Comparison of ENCODE assay signal across 17 cellular contexts in the genomic region with DNA sequence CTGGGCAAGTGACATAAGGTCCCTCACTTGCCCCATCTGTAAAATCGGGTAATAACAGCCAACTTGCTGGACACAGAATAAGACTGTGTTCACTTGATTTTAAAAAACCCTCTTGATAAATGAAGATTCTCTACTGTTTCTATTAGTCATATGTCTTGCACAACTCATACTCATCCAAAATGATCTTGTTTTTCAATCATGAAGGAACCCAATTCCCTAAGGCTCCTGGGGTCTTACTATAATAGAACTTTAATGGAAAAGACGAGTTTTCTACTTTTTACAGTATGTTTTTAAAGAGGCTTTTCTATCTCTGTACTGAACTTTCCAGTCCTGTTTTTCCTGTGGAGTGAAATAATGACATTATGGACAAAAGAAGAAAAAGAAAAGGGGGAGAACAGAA.
DNase-seq lines count a peak whose midpoint lies in the region; ATAC-seq and TF ChIP-seq lines count a peak whose summit lies in the region.
"Had no signal": no experiment of that assay in that cellular context is flagged by ENCODE, and none has a peak within 500 bp of the region (broad histone marks: within the 10 kb centered on the region; RNA-seq: fewer than 3 reads in every experiment).

No MANE protein-coding gene starts in this region.

- H3K4me3 ChIP-seq in right cardiac atrium (ENCODE audit: low read length) (no peak overlapping the region), adrenal gland (no peak overlapping the region), neutrophil (ENCODE audit: low read depth in 1 of 2, low read length in 1 of 2) (no peak overlapping the region), aorta (ENCODE audit: low read length in 2 of 2) (no peak overlapping the region)
- H3K4me3 ChIP-seq: spleen had no signal

- DNase-seq in left ventricle myocardium superior (no peak), right cardiac atrium (no peak), adrenal gland (no peak), aorta (no peak), NCI-H2029 (lab: John Stamatoyannopoulos, UW) (no peak)
- DNase-seq in stimulated activated CD4-positive, alpha-beta T cell treated with anti-CD3 and anti-CD28 coated beads, Interleukin-4, amount 100 ng/mL, for 24 hours = no peak
- DNase-seq: activated CD4-positive, alpha-beta T cell treated with anti-CD3 and anti-CD28 coated beads, Interleukin-2, amount 50 U/mL, for 1 hour; activated effector memory CD4-positive, alpha-beta T cell treated with anti-CD3 and anti-CD28 coated beads, Interleukin-2, amount 50 U/mL, for 16 hours; AML-193; cerebellar nuclear complex; DND-41; NCI-H146; NCI-H69; spleen; T-helper 9 cell had no signal

- H3K4me1 ChIP-seq in right cardiac atrium (ENCODE audit: control insufficient read depth, insufficient read depth, low read length) (peaks cover 4% of the 10 kb centered on the region), adrenal gland (replicated peaks in 1 of 2) (peaks cover 14 to 18% of the 10 kb centered on the region in 2 donors), neutrophil (ENCODE audit: control insufficient read depth in 1 of 2, insufficient read depth in 1 of 2, low read depth in 1 of 2, low read length in 1 of 2) (peaks cover 19 to 24% of the 10 kb centered on the region in 2 experiments), aorta (ENCODE audit: control insufficient read depth in 1 of 2, insufficient read depth in 2 of 2, low read length in 2 of 2) (peaks cover 14% of the 10 kb centered on the region in 2 donors)

- H3K36me3 ChIP-seq in adrenal gland (replicated peaks in 1 of 2) (no peaks in the 10 kb centered on the region), neutrophil (no peaks in the 10 kb centered on the region), aorta (ENCODE audit: control insufficient read depth in 1 of 2, insufficient read depth in 2 of 2, low read length in 1 of 2) (peaks cover 0 to 2% of the 10 kb centered on the region in 2 donors)

- no peak for TF ChIP-seq POLR2A in adrenal gland (IDR thresholded peaks at IDR 0.05)

- H3K9me3 ChIP-seq in right cardiac atrium (ENCODE audit: control insufficient read depth, low read length) = no peaks in the 10 kb centered on the region
- no peaks in the 10 kb centered on the region for H3K9me3 ChIP-seq in adrenal gland (replicated peaks in 1 of 3)
- H3K9me3 ChIP-seq in neutrophil = no peaks in the 10 kb centered on the region
- H3K9me3 ChIP-seq in aorta (ENCODE audit: control insufficient read depth, low read length) = no peaks in the 10 kb centered on the region
- H3K9me3 ChIP-seq: spleen had no signal

- TF ChIP-seq CTCF in adrenal gland (IDR thresholded peaks at IDR 0.05) = no peak
- no peak for TF ChIP-seq CTCF in neutrophil (IDR thresholded peaks at IDR 0.05)

- H3K27me3 ChIP-seq in right cardiac atrium (ENCODE audit: control insufficient read depth, insufficient read depth) (no peaks in the 10 kb centered on the region), adrenal gland (no peaks in the 10 kb centered on the region), neutrophil (no peaks in the 10 kb centered on the region), aorta (ENCODE audit: control insufficient read depth in 1 of 2, insufficient read depth in 2 of 2, low read length in 1 of 2) (no peaks in the 10 kb centered on the region)
- H3K27me3 ChIP-seq: spleen had no signal

- WGBS in right cardiac atrium = 73% methylated on average over 2 of the region's 2 CpGs
- 57 to 63% (median 60%) methylated on average over 2 of the region's 2 CpGs for whole genome bisulfite sequencing in adrenal gland, 4 donors
- WGBS in aorta, 2 donors = 69 to 71% methylated on average over 2 of the region's 2 CpGs

- peak; percentile 11 for ATAC-seq in left ventricle myocardium superior
- no peak for ATAC-seq in right cardiac atrium
- no peak for ATAC-seq in aorta (ENCODE audit: low FRiP score)
- ATAC-seq in GM19324 (IDR thresholded peaks at IDR 0.05; ENCODE audit: low FRiP score, unreplicated experiment) = no peak

- no peak overlapping the region for H3K27ac ChIP-seq in right cardiac atrium (ENCODE audit: low read length)
- H3K27ac ChIP-seq in adrenal gland = peak overlapping the region; percentile 7 to 73 (median 69)
- H3K27ac ChIP-seq in neutrophil = peak overlapping the region; percentile 45
- peak overlapping the region; percentile 57 to 74 for H3K27ac ChIP-seq in aorta (ENCODE audit: low read depth in 1 of 2, low read length in 2 of 2)

- intact Hi-C loops in left ventricle myocardium superior (cut with micrococcal nuclease) (no loop called here), right cardiac atrium (cut with DNase I) (no loop called here), adrenal gland (cut with DNase I) (no loop called here), aorta (cut with DNase I) (no loop called here)
